In the genomic region with DNA sequence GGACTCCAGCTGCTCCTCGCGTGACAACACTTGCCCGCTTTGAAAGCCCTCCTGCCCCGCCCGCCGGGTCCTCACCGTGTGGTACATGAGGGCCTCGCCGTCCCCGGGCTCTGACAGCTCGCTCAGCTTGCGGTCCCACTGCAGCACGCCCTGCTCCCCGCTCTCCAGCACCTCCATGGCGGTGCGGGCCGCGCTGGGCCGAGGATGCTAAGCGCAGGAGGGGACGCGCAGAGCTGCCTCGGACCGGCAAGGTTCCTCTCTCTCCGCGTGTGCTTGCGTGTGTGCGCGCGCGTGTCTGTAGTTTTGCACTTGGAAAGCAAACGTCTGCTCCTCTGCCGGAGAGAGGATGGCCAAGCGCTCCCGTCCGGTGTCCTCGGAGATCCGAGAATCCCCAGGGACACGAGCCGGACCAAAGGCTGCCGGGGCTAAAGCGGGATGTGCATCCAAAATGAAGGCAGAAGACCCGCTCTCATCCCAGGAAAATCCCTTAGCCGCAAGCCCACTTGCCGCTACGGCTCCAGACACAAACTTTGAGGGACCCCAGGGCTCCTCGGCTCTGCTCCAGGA, we compare ENCODE assay signal across 8 cellular contexts. TPM values are rescaled to one million over a fixed set of nuclear protein-coding genes. Genes with fewer than 3 reads are reported as not detected.
DNase-seq lines count a peak whose midpoint lies in the region; ATAC-seq and TF ChIP-seq lines count a peak whose summit lies in the region.

A gene with protein sequence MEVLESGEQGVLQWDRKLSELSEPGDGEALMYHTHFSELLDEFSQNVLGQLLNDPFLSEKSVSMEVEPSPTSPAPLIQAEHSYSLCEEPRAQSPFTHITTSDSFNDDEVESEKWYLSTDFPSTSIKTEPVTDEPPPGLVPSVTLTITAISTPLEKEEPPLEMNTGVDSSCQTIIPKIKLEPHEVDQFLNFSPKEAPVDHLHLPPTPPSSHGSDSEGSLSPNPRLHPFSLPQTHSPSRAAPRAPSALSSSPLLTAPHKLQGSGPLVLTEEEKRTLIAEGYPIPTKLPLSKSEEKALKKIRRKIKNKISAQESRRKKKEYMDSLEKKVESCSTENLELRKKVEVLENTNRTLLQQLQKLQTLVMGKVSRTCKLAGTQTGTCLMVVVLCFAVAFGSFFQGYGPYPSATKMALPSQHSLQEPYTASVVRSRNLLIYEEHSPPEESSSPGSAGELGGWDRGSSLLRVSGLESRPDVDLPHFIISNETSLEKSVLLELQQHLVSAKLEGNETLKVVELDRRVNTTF (minus strand): TSS at position 558 of the 567 bp plus-strand sequence. CDS start 381 bp downstream, at position 177.

- peak within 1 kb of the TSS; percentile 80 for H2AFZ ChIP-seq in SK-N-SH (ENCODE audit: low read depth)

- H3K4me2 ChIP-seq in SK-N-SH: peak within 1 kb of the TSS; percentile 89

- POLR2A ChIA-PET in BJ (lab: Charles Lee) (no interaction called here), SK-N-SH (lab: Yijun Ruan, JAX) (interaction anchor here (1.7 to 1.8 kb wide), 2 partner anchors 9 to 155 kb away, joined by 5 to 6 read pairs; a partner anchor contains a TSS)

- no peaks in the 10 kb centered on the region; the same call in 1 of the 2 replicates for H4K20me1 ChIP-seq in SK-N-SH (ENCODE audit: insufficient read depth)

- H3K4me3 ChIP-seq in BJ (ENCODE audit: low read depth, low read length) (peak within 1 kb of the TSS; percentile 97), SK-N-SH (ENCODE audit: low read depth in 2 of 2, low read length in 1 of 2) (peak within 1 kb of the TSS; percentile 84 to 93), psoas muscle (peak within 1 kb of the TSS; percentile 93), aorta (ENCODE audit: low read length in 2 of 2) (peak within 1 kb of the TSS; percentile 29 to 99)

- peaks cover 27% of the 10 kb centered on the region for H3K4me1 Mint-ChIP-seq in activated naive CD8-positive, alpha-beta T cell treated with anti-CD3 and anti-CD28 coated beads for 36 hours

- H3K27me3 ChIP-seq in BJ (ENCODE audit: control insufficient read depth, insufficient read depth, low read length) (no peaks in the 10 kb centered on the region), SK-N-SH (ENCODE audit: insufficient read depth) (no peaks in the 10 kb centered on the region), psoas muscle (ENCODE audit: insufficient read depth in 3 of 3, low read length in 2 of 3) (no peaks in the 10 kb centered on the region), aorta (ENCODE audit: control insufficient read depth in 1 of 2, insufficient read depth in 2 of 2, low read length in 1 of 2) (no peaks in the 10 kb centered on the region)

- H3K4me1 ChIP-seq in SK-N-SH (ENCODE audit: control insufficient read depth in 1 of 2, insufficient read depth in 2 of 2, low read depth in 1 of 2, low read length in 1 of 2) (peaks cover 14 to 31% of the 10 kb centered on the region in 2 experiments; a peak in 2 of 4 replicates), psoas muscle (peaks cover 23% of the 10 kb centered on the region), aorta (ENCODE audit: control insufficient read depth in 1 of 2, insufficient read depth in 2 of 2, low read length in 2 of 2) (peaks cover 0 to 8% of the 10 kb centered on the region in 2 donors)

- CTCF ChIA-PET in BJ (lab: Yijun Ruan, JAX): interaction anchor here (0.5 to 13.5 kb wide), 39 partner anchors 8 to 375 kb away, joined by 3 to 371 read pairs (median 4); no protein-coding TSS in a partner anchor
- CTCF ChIA-PET in SK-N-SH (lab: Yijun Ruan, JAX): interaction anchor here (0.6 to 22.5 kb wide), 43 partner anchors 7 to 885 kb away, joined by 3 to 642 read pairs (median 4); no protein-coding TSS in a partner anchor

- TF ChIP-seq EP300 in SK-N-SH (IDR thresholded peaks at IDR 0.05; ENCODE audit: borderline replicate concordance in 1 of 2, low read depth in 1 of 2, low read length in 1 of 2): no peak

- H3K9me3 Mint-ChIP-seq in activated naive CD8-positive, alpha-beta T cell treated with anti-CD3 and anti-CD28 coated beads for 36 hours: no peaks in the 10 kb centered on the region

- peak within 1 kb of the TSS; percentile 87 for H3K9ac ChIP-seq in SK-N-SH

- H3K9me3 ChIP-seq in SK-N-SH (no peaks in the 10 kb centered on the region), psoas muscle (no peaks in the 10 kb centered on the region), aorta (ENCODE audit: control insufficient read depth, low read length) (no peaks in the 10 kb centered on the region)

- intact Hi-C loops in left cardiac atrium (cut with DNase I): loop anchor here in 1 of 2 donors (5.0 kb wide), 1 partner anchor 344 kb away; no protein-coding TSS in a partner anchor
- intact Hi-C loops in psoas muscle (cut with DNase I): loop anchor here in 1 of 2 donors (10.0 kb wide), 1 partner anchor 397 kb away; no protein-coding TSS in a partner anchor
- intact Hi-C loops in aorta (cut with DNase I): loop anchor here (2.0 to 5.0 kb wide), 2 partner anchors 34 to 93 kb away; no protein-coding TSS in a partner anchor

- peak within 1 kb of the TSS; percentile 94 for H3K27ac Mint-ChIP-seq in activated naive CD8-positive, alpha-beta T cell treated with anti-CD3 and anti-CD28 coated beads for 36 hours

- H3K36me3 ChIP-seq in BJ (ENCODE audit: control insufficient read depth, insufficient read depth, low read length) (no peaks in the 10 kb centered on the region), SK-N-SH (replicated peaks in 1 of 2; ENCODE audit: control insufficient read depth in 1 of 2, insufficient read depth in 2 of 2, low read length in 1 of 2) (no peaks in the 10 kb centered on the region), psoas muscle (ENCODE audit: insufficient read depth in 1 of 2, low read depth in 1 of 2) (no peaks in the 10 kb centered on the region), aorta (ENCODE audit: control insufficient read depth in 1 of 2, insufficient read depth in 2 of 2, low read length in 1 of 2) (no peaks in the 10 kb centered on the region)

- no peak for TF ChIP-seq RAD21 in SK-N-SH (IDR thresholded peaks at IDR 0.05; ENCODE audit: low read length)

- ATAC-seq in GM19372 (IDR thresholded peaks at IDR 0.05; ENCODE audit: low read depth, unreplicated experiment): peak; percentile 28
- ATAC-seq in HG03521 (IDR thresholded peaks at IDR 0.05; ENCODE audit: unreplicated experiment): peak; percentile 29
- ATAC-seq in left cardiac atrium: peak; percentile 48 to 72
- ATAC-seq in psoas muscle: peak; percentile 55 to 73 (median 57)
- peak; percentile 79 for ATAC-seq in aorta (ENCODE audit: low FRiP score)

- no peaks in the 10 kb centered on the region for H3K9me2 ChIP-seq in SK-N-SH

- peaks cover 53% of the 10 kb centered on the region for H3K79me2 ChIP-seq in SK-N-SH (ENCODE audit: insufficient read depth)

- peaks cover 7% of the 10 kb centered on the region for H3F3A ChIP-seq in SK-N-SH (replicated peaks; ENCODE audit: insufficient read depth)

- no peak for DNase-seq in BJ (ENCODE audit: low read depth)
- peak; percentile 72 for DNase-seq in SK-N-SH
- peak; percentile 77 for DNase-seq in activated naive CD8-positive, alpha-beta T cell treated with anti-CD3 and anti-CD28 coated beads for 36 hours
- peak; percentile 71 for DNase-seq in left cardiac atrium
- DNase-seq in psoas muscle: peak in 1 of 2 donors; percentile 71
- peak; percentile 82 to 89 for DNase-seq in aorta

- H3K27me3 Mint-ChIP-seq in activated naive CD8-positive, alpha-beta T cell treated with anti-CD3 and anti-CD28 coated beads for 36 hours: no peaks in the 10 kb centered on the region

- peaks cover 8% of the 10 kb centered on the region for H3K36me3 Mint-ChIP-seq in activated naive CD8-positive, alpha-beta T cell treated with anti-CD3 and anti-CD28 coated beads for 36 hours

- WGBS in SK-N-SH (ENCODE audit: low lambda C conversion rate): under 1% methylated on average over 27 of the region's 47 CpGs
- 0% methylated on average over 47 of the region's 47 CpGs for WGBS in psoas muscle, 3 donors
- WGBS in aorta, 2 donors: 0% methylated on average over 42 to 47 of the region's 47 CpGs

- H3K27ac ChIP-seq in SK-N-SH (ENCODE audit: low read depth in 2 of 2, low read length in 1 of 2): peak within 1 kb of the TSS; percentile 88 to 90
- H3K27ac ChIP-seq in psoas muscle: peak within 1 kb of the TSS; percentile 88
- H3K27ac ChIP-seq in aorta (ENCODE audit: low read depth in 1 of 2, low read length in 2 of 2): peak within 1 kb of the TSS; percentile 83 to 96

- peak within 1 kb of the TSS; percentile 93 for H3K4me3 Mint-ChIP-seq in activated naive CD8-positive, alpha-beta T cell treated with anti-CD3 and anti-CD28 coated beads for 36 hours

- TF ChIP-seq CTCF in BJ (IDR thresholded peaks at IDR 0.05; ENCODE audit: insufficient read depth, low read depth, low read length) (no peak), SK-N-SH (IDR thresholded peaks at IDR 0.05) (no peak), psoas muscle (IDR thresholded peaks at IDR 0.05) (no peak)

TF ChIP-seq in SK-N-SH, 30 proteins besides CTCF, POLR2A, EP300 and RAD21 (continues in another document):
- TF ChIP-seq, protein P1, sequence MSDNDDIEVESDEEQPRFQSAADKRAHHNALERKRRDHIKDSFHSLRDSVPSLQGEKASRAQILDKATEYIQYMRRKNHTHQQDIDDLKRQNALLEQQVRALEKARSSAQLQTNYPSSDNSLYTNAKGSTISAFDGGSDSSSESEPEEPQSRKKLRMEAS (IDR thresholded peaks at IDR 0.05; ENCODE audit: low read depth): peak; percentile 84; the same call in 1 of the 2 replicates
- TF ChIP-seq RCOR1 (IDR thresholded peaks at IDR 0.05; ENCODE audit: low read length) (no peak; the same call in 1 of the 2 replicates), NFIC (IDR thresholded peaks at IDR 0.05; ENCODE audit: borderline replicate concordance) (peak; percentile 52; the same call in 1 of the 2 replicates), FOXM1 (IDR thresholded peaks at IDR 0.05; ENCODE audit: low read depth) (no peak), YY1 (IDR thresholded peaks at IDR 0.05; ENCODE audit: low read depth) (peak; percentile 77), MXI1 (IDR thresholded peaks at IDR 0.05; ENCODE audit: low read depth, low read length) (peak; percentile 96)

RNA-seq across cellular contexts. Expression of the gene that starts here (rescaled TPM):
- polyA plus RNA-seq in BJ (2011; rRNA removed) (50.3 and 62.2 TPM in 2 replicates), SK-N-SH (2012; rRNA removed) (22.9 and 23.5 TPM in 2 replicates), psoas muscle (1 to 10 TPM; 2.2 to 3.6 (median 3.3) TPM), aorta (10 to 100 TPM; 10.6 to 38.4 TPM)
- 87.7 and 119 TPM in 2 replicates for polyA minus RNA-seq in BJ (2011; rRNA and poly(A)+ RNA removed)
- polyA plus RNA-seq in SK-N-SH (2012; cell fraction: cytosol; rRNA removed): 22.5 and 24.7 TPM in 2 replicates
- polyA plus RNA-seq in SK-N-SH (2012; cell fraction: nucleus; rRNA removed): 14.7 and 18.0 TPM in 2 replicates
- 10 to 100 TPM; 20.4 to 21.8 TPM for total RNA-seq in activated naive CD8-positive, alpha-beta T cell treated with anti-CD3 and anti-CD28 coated beads for 36 hours
- total RNA-seq in left cardiac atrium (10 to 100 TPM; 41.5 to 80.1 TPM), psoas muscle (10 to 100 TPM in 2 of 4 donors, 1 to 10 TPM in 2; 6.7 to 14.7 (median 10.9) TPM), aorta (100 to 1,000 TPM; 109 to 165 TPM)

Comparison
In these comparisons a context has a peak if more than half of its experiments do, and no peak if none do; other contexts are left out.
1. ATAC-seq: peak in every context shown above with its lines; median percentile 79 in aorta; 60 in left cardiac atrium; 57 in psoas muscle; 29 in HG03521; 28 in GM19372.